ENCODE assay signal across 1 cellular context in the genomic region with DNA sequence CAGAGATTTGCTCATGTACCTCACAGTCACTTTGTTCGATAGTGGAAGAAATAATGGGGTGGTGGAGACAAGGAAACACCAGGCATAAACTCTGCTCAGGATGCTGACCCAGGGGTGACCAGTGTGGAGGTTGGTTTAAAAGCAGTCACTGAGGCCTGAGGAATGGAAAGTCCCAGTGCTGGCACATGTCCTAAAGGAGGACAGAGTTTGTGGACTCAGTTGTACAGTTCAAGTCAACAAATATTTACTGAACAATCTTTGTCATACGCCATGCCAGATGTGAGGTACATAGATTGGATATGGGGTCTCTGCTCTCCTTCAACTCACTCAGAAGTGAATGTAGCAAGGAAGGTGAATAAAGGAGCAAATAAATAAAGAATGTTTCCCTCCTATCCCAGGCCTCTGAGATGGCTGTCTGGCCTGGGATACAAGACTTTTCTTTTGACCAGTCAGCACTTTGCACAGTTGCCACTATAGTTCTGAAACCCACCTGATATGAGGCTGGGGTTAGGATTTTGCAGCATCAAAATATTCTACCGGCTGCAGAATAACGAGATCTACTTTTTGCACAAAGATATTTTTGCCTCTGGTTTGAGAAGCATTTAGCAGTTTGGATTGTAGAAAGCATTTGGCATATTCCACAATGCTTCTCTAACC.
TF ChIP-seq lines count a peak whose summit lies in the region.

No MANE protein-coding gene starts in this region.

TF ChIP-seq in SK-N-SH treated with all-trans-retinoic acid at 6 μM for 48 hours, 23 proteins besides CTCF, POLR2A, EP300 and RAD21 (continued from another document):
- TF ChIP-seq, protein P1, sequence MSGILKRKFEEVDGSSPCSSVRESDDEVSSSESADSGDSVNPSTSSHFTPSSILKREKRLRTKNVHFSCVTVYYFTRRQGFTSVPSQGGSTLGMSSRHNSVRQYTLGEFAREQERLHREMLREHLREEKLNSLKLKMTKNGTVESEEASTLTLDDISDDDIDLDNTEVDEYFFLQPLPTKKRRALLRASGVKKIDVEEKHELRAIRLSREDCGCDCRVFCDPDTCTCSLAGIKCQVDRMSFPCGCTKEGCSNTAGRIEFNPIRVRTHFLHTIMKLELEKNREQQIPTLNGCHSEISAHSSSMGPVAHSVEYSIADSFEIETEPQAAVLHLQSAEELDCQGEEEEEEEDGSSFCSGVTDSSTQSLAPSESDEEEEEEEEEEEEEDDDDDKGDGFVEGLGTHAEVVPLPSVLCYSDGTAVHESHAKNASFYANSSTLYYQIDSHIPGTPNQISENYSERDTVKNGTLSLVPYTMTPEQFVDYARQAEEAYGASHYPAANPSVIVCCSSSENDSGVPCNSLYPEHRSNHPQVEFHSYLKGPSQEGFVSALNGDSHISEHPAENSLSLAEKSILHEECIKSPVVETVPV (CRISPR knock-in tag; IDR thresholded peaks at IDR 0.05) = no peak
- TF ChIP-seq RARB (CRISPR knock-in tag; IDR thresholded peaks at IDR 0.05) = no peak
